ENCODE assay signal across 23 cellular contexts in genomic region chr2:55116598-55116964, GRCh38.
DNase-seq lines count a peak whose midpoint lies in the region; ATAC-seq and TF ChIP-seq lines count a peak whose summit lies in the region.
"Had no signal": no experiment of that assay in that cellular context is flagged by ENCODE, and none has a peak within 500 bp of the region (broad histone marks: within the 10 kb centered on the region; RNA-seq: fewer than 3 reads in every experiment).

No MANE protein-coding gene starts in this region.

- no peaks in the 10 kb centered on the region for H3K27me3 ChIP-seq in CD8-positive, alpha-beta memory T cell (ENCODE audit: insufficient read depth, low read length, poor library complexity, severe bottlenecking)
- H3K27me3 ChIP-seq in PC-9 (ENCODE audit: insufficient read depth, low read depth) (no peaks in the 10 kb centered on the region), brain microvascular endothelial cell (replicated peaks) (no peaks in the 10 kb centered on the region)
- H3K27me3 ChIP-seq: BE2C, MG63 had no signal

- CTCF ChIA-PET in CD8-positive, alpha-beta memory T cell (lab: Charles Lee): interaction anchor here (1.1 kb wide), 1 partner anchor 61 kb away, joined by 3 read pairs; no protein-coding TSS in a partner anchor
- CTCF ChIA-PET in PC-9 (lab: Charles Lee): no interaction called here

- in situ Hi-C loops in brain microvascular endothelial cell (cut with HindIII; ENCODE audit: low pct_ligation_motif_present, low sequenced_read_pairs): no loop called here

- no peaks in the 10 kb centered on the region for H3K9me3 ChIP-seq in CD8-positive, alpha-beta memory T cell (ENCODE audit: low read length)
- H3K9me3 ChIP-seq in PC-9 (ENCODE audit: insufficient read depth, low read depth): no peaks in the 10 kb centered on the region
- H3K9me3 ChIP-seq: BE2C, MG63 had no signal

- H3K4me1 ChIP-seq in CD8-positive, alpha-beta memory T cell (ENCODE audit: insufficient read depth, low read length): peaks cover 4% of the 10 kb centered on the region
- peaks cover 80% of the 10 kb centered on the region for H3K4me1 ChIP-seq in PC-9 (replicated peaks; ENCODE audit: insufficient read depth)

- no peak for ATAC-seq in natural killer cell treated with Interleukin-12 subunit alpha and Interleukin-12 subunit beta and Interleukin-15 and Interleukin-18, amount 100 ng/mL, for 72 hours
- ATAC-seq: HepG2, PC-3, SK-N-SH treated with all-trans-retinoic acid at 6 μM for 48 hours, T-helper 17 cell had no signal

- no peaks in the 10 kb centered on the region for H4K20me1 ChIP-seq in PC-9 (ENCODE audit: insufficient read depth)

- H3K9me2 ChIP-seq in PC-9 (ENCODE audit: insufficient read depth): no peaks in the 10 kb centered on the region

- H3K36me3 Mint-ChIP-seq in CD8-positive, alpha-beta memory T cell: no peaks in the 10 kb centered on the region
- no peaks in the 10 kb centered on the region for H3K36me3 Mint-ChIP-seq in natural killer cell treated with Interleukin-12 subunit alpha and Interleukin-12 subunit beta and Interleukin-15 and Interleukin-18, amount 100 ng/mL, for 72 hours
- H3K36me3 Mint-ChIP-seq: CD4-positive, CD25-positive, alpha-beta regulatory T cell had no signal

- peaks cover 52% of the 10 kb centered on the region; the same call in 1 of the 2 replicates for H3F3A ChIP-seq in PC-9 (ENCODE audit: insufficient read depth, low read depth)

- H3K27ac Mint-ChIP-seq in CD8-positive, alpha-beta memory T cell: no peak overlapping the region
- H3K27ac Mint-ChIP-seq in natural killer cell treated with Interleukin-12 subunit alpha and Interleukin-12 subunit beta and Interleukin-15 and Interleukin-18, amount 100 ng/mL, for 72 hours: no peak overlapping the region
- H3K27ac Mint-ChIP-seq: CD4-positive, CD25-positive, alpha-beta regulatory T cell; T-helper 17 cell had no signal

- no peak overlapping the region for H2AFZ ChIP-seq in PC-9

- BruUV-seq in PC-9 (replicated peaks; lab: Mats Ljungman, UMichigan): no TSS peak

- H3K4me1 Mint-ChIP-seq in CD8-positive, alpha-beta memory T cell: no peaks in the 10 kb centered on the region
- peaks cover 3 to 4% of the 10 kb centered on the region in 2 donors for H3K4me1 Mint-ChIP-seq in natural killer cell treated with Interleukin-12 subunit alpha and Interleukin-12 subunit beta and Interleukin-15 and Interleukin-18, amount 100 ng/mL, for 72 hours (ENCODE audit: low read depth in 2 of 2)

- H3K27me3 Mint-ChIP-seq in CD8-positive, alpha-beta memory T cell: peaks cover 3 to 15% of the 10 kb centered on the region in 2 donors
- peaks cover 0 to 9% of the 10 kb centered on the region in 2 donors for H3K27me3 Mint-ChIP-seq in natural killer cell treated with Interleukin-12 subunit alpha and Interleukin-12 subunit beta and Interleukin-15 and Interleukin-18, amount 100 ng/mL, for 72 hours

- TF ChIP-seq CTCF in PC-9 (conservative IDR thresholded peaks at IDR 0.05): no peak
- TF ChIP-seq CTCF in brain microvascular endothelial cell (IDR thresholded peaks at IDR 0.05; ENCODE audit: low read depth, low read length, missing control alignments): no peak

- H3K27ac ChIP-seq in CD8-positive, alpha-beta memory T cell (ENCODE audit: low read depth, low read length): peak overlapping the region; percentile 14
- peak overlapping the region; percentile 56 for H3K27ac ChIP-seq in PC-9
- peak overlapping the region; percentile 29 for H3K27ac ChIP-seq in brain microvascular endothelial cell

- DNase-seq in CD8-positive, alpha-beta memory T cell: no peak
- DNase-seq in PC-9 (no peak), brain microvascular endothelial cell (no peak), SIG-M5 (lab: John Stamatoyannopoulos, UW) (no peak), NCI-H1417 (lab: John Stamatoyannopoulos, UW) (no peak), NCI-H748 treated with DMSO at 0.1 percent for 48 hours (lab: John Stamatoyannopoulos, UW) (no peak)
- no peak for DNase-seq in natural killer cell treated with Interleukin-12 subunit alpha and Interleukin-12 subunit beta and Interleukin-15 and Interleukin-18, amount 100 ng/mL, for 72 hours (ENCODE audit: low spot score)
- DNase-seq: ACHN; BE2C; CD4-positive, CD25-positive, alpha-beta regulatory T cell; KBM-7; NCI-H1417 treated with DMSO at 0.1 percent for 48 hours; NCI-H1694 treated with DMSO at 0.1 percent for 48 hours; NCI-H2081 treated with DMSO at 0.1 percent for 48 hours; NCI-H2171; NCI-H524; NCI-H774; SHP77 treated with DMSO at 0.1 percent for 48 hours; T-helper 17 cell had no signal

- peaks cover 7% of the 10 kb centered on the region; the same call in 1 of the 2 replicates for H3K79me2 ChIP-seq in PC-9 (ENCODE audit: low read depth)

- no peaks in the 10 kb centered on the region for H3K9me3 Mint-ChIP-seq in CD8-positive, alpha-beta memory T cell
- no peaks in the 10 kb centered on the region for H3K9me3 Mint-ChIP-seq in natural killer cell treated with Interleukin-12 subunit alpha and Interleukin-12 subunit beta and Interleukin-15 and Interleukin-18, amount 100 ng/mL, for 72 hours
- H3K9me3 Mint-ChIP-seq: CD4-positive, CD25-positive, alpha-beta regulatory T cell had no signal

- intact Hi-C loops in PC-9 (cut with micrococcal nuclease; ENCODE audit: unreplicated experiment): no loop called here

- POLR2A ChIA-PET in CD8-positive, alpha-beta memory T cell (lab: Charles Lee): interaction anchor here (0.7 kb wide), 1 partner anchor 52 kb away, joined by 7 read pairs; no protein-coding TSS in a partner anchor
- POLR2A ChIA-PET in PC-9 (lab: Charles Lee; ENCODE audit: unreplicated experiment): interaction anchor here (0.7 kb wide), 1 partner anchor 358 kb away, joined by 5 read pairs; no protein-coding TSS in a partner anchor

- no peak overlapping the region for H3K4me3 ChIP-seq in CD8-positive, alpha-beta memory T cell (ENCODE audit: low read length)
- H3K4me3 ChIP-seq in PC-9: no peak overlapping the region
- H3K4me3 ChIP-seq in brain microvascular endothelial cell (ENCODE audit: low read depth, low read length): no peak overlapping the region
- H3K4me3 ChIP-seq: MG63 had no signal

- H3K4me3 Mint-ChIP-seq in CD8-positive, alpha-beta memory T cell: no peak overlapping the region
- H3K4me3 Mint-ChIP-seq in natural killer cell treated with Interleukin-12 subunit alpha and Interleukin-12 subunit beta and Interleukin-15 and Interleukin-18, amount 100 ng/mL, for 72 hours: no peak overlapping the region
- H3K4me3 Mint-ChIP-seq: CD4-positive, CD25-positive, alpha-beta regulatory T cell; T-helper 17 cell had no signal

- H3K36me3 ChIP-seq in CD8-positive, alpha-beta memory T cell (ENCODE audit: insufficient read depth, low read length): no peaks in the 10 kb centered on the region
- H3K36me3 ChIP-seq in PC-9 (ENCODE audit: low read depth) (no peaks in the 10 kb centered on the region), brain microvascular endothelial cell (replicated peaks) (no peaks in the 10 kb centered on the region)
- H3K36me3 ChIP-seq: BE2C, MG63 had no signal

- peak overlapping the region; percentile 35; the same call in 1 of the 2 replicates for H3K4me2 ChIP-seq in PC-9
